14 cellular contexts compared by ENCODE assay signal in genomic region chr19:31528261-31528660, GRCh38.
DNase-seq lines count a peak whose midpoint lies in the region; ATAC-seq and TF ChIP-seq lines count a peak whose summit lies in the region.
"Had no signal": no experiment of that assay in that cellular context is flagged by ENCODE, and none has a peak within 500 bp of the region (broad histone marks: within the 10 kb centered on the region; RNA-seq: fewer than 3 reads in every experiment).

No MANE protein-coding gene starts in this region.

- intact Hi-C loops in esophagus muscularis mucosa (cut with DNase I) = no loop called here

- H3K27ac ChIP-seq in GM23338 (ENCODE audit: low read depth) (no peak overlapping the region), coronary artery (no peak overlapping the region), esophagus muscularis mucosa (replicated peaks in 1 of 4) (no peak overlapping the region)

- no peak for DNase-seq in GM23338 (ENCODE audit: low spot score)
- peak; percentile 9 for DNase-seq in coronary artery (ENCODE audit: low spot score)
- DNase-seq in esophagus muscularis mucosa (ENCODE audit: extremely low spot score) = peak; percentile 64
- DNase-seq in naive thymus-derived CD8-positive, alpha-beta T cell = no peak
- no peak for DNase-seq in GM13977 (ENCODE audit: low spot score)
- no peak for DNase-seq in NCI-H1105 treated with DMSO at 0.1 percent for 48 hours (lab: John Stamatoyannopoulos, UW)
- DNase-seq: C1 segment of cervical spinal cord; Calu3; CD4-positive, alpha-beta memory T cell; COR-L47; DND-41; GOT3; HFFc6 had no signal

- in situ Hi-C loops in GM13977 (cut with MboI; ENCODE audit: low pct_unique_long_range_greater_than_20kb, low sequenced_read_pairs, unreplicated experiment) = no loop called here

- no peaks in the 10 kb centered on the region for H3K27me3 Mint-ChIP-seq in GM23338 (ENCODE audit: insufficient read depth, low read depth, poor library complexity)
- peaks cover 2 to 14% (median 8%) of the 10 kb centered on the region in 5 donors for H3K27me3 Mint-ChIP-seq in naive thymus-derived CD8-positive, alpha-beta T cell

- no peak overlapping the region for H3K4me3 ChIP-seq in GM23338
- H3K4me3 ChIP-seq in coronary artery = no peak overlapping the region
- no peak overlapping the region for H3K4me3 ChIP-seq in esophagus muscularis mucosa
- H3K4me3 ChIP-seq: HAP-1 had no signal

- ATAC-seq in GM23338 = no peak
- ATAC-seq in naive thymus-derived CD8-positive, alpha-beta T cell = no peak

- no peak overlapping the region for H3K27ac Mint-ChIP-seq in GM23338
- no peak overlapping the region for H3K27ac Mint-ChIP-seq in naive thymus-derived CD8-positive, alpha-beta T cell
- H3K27ac Mint-ChIP-seq: CD4-positive, alpha-beta memory T cell; HFFc6 had no signal

- peaks cover 0 to 24% (median 19%) of the 10 kb centered on the region in 4 donors for H3K9me3 ChIP-seq in esophagus muscularis mucosa
- H3K9me3 ChIP-seq: HAP-1 had no signal

- H3K79me2 ChIP-seq in GM23338 (replicated peaks; ENCODE audit: insufficient read depth) = no peaks in the 10 kb centered on the region

- POLR2A ChIA-PET in naive thymus-derived CD8-positive, alpha-beta T cell (lab: Charles Lee) = no interaction called here

- 98% methylated on average over 3 of the region's 3 CpGs for WGBS in esophagus muscularis mucosa

- no peaks in the 10 kb centered on the region for H4K20me1 ChIP-seq in GM23338 (replicated peaks; ENCODE audit: insufficient read depth)

- TF ChIP-seq CTCF in GM23338 (conservative IDR thresholded peaks at IDR 0.05; ENCODE audit: low read depth in 2 of 2) (no peak), coronary artery (IDR thresholded peaks at IDR 0.05) (no peak), esophagus muscularis mucosa (IDR thresholded peaks at IDR 0.05) (no peak), GM13977 (IDR thresholded peaks at IDR 0.05; ENCODE audit: extremely low read depth, insufficient read depth, missing control alignments) (no peak)

- H3K4me1 Mint-ChIP-seq in GM23338 = peaks cover 9% of the 10 kb centered on the region; the same call in 2 of the 3 replicates
- H3K4me1 Mint-ChIP-seq in naive thymus-derived CD8-positive, alpha-beta T cell = no peaks in the 10 kb centered on the region
- H3K4me1 Mint-ChIP-seq: CD4-positive, alpha-beta memory T cell had no signal

- no peak for TF ChIP-seq POLR2A in esophagus muscularis mucosa (IDR thresholded peaks at IDR 0.05; ENCODE audit: low read depth)

- H3K36me3 ChIP-seq in GM23338 (ENCODE audit: insufficient read depth) = no peaks in the 10 kb centered on the region
- H3K36me3 ChIP-seq in esophagus muscularis mucosa = no peaks in the 10 kb centered on the region
- H3K36me3 ChIP-seq: HAP-1 had no signal

- no peak overlapping the region for H3K4me2 ChIP-seq in GM23338

- H3K9me2 ChIP-seq in GM23338 (ENCODE audit: insufficient read depth) = no peaks in the 10 kb centered on the region

- no peaks in the 10 kb centered on the region for H3K27me3 ChIP-seq in GM23338 (ENCODE audit: insufficient read depth)
- no peaks in the 10 kb centered on the region for H3K27me3 ChIP-seq in esophagus muscularis mucosa

- 0 out of 2 replicates have a peak overlapping the region, but pooled peaks have one; percentile 18 for H2AFZ ChIP-seq in GM23338

- no peaks in the 10 kb centered on the region for H3F3A ChIP-seq in GM23338 (replicated peaks; ENCODE audit: low read depth)

- peaks cover 11% of the 10 kb centered on the region for H3K36me3 Mint-ChIP-seq in GM23338 (ENCODE audit: low read depth)
- peaks cover 0 to 14% (median 0%) of the 10 kb centered on the region in 3 donors for H3K36me3 Mint-ChIP-seq in naive thymus-derived CD8-positive, alpha-beta T cell
- H3K36me3 Mint-ChIP-seq: CD4-positive, alpha-beta memory T cell had no signal

- H3K4me1 ChIP-seq in GM23338 (ENCODE audit: insufficient read depth) (no peaks in the 10 kb centered on the region; the same call in 1 of the 2 replicates), esophagus muscularis mucosa (no peaks in the 10 kb centered on the region)
- H3K4me1 ChIP-seq: HAP-1 had no signal

- TF ChIP-seq EP300 in esophagus muscularis mucosa (IDR thresholded peaks at IDR 0.05) = no peak

- no peak overlapping the region for H3K4me3 Mint-ChIP-seq in GM23338
- no peak overlapping the region for H3K4me3 Mint-ChIP-seq in naive thymus-derived CD8-positive, alpha-beta T cell
- H3K4me3 Mint-ChIP-seq: CD4-positive, alpha-beta memory T cell; HFFc6 had no signal

- peaks cover 21% of the 10 kb centered on the region for H3K9me3 Mint-ChIP-seq in GM23338
- H3K9me3 Mint-ChIP-seq in naive thymus-derived CD8-positive, alpha-beta T cell = peaks cover 9 to 31% (median 23%) of the 10 kb centered on the region in 9 donors

TF ChIP-seq in GM23338, 12 proteins besides CTCF, POLR2A, EP300 and RAD21 (continues in another document):
- TF ChIP-seq CREB1 (CRISPR knock-in tag; IDR thresholded peaks at IDR 0.05; ENCODE audit: low read depth) (no peak), EZH2 (IDR thresholded peaks at IDR 0.05; ENCODE audit: low read depth, unreplicated experiment) (no peak), ZNF114 (CRISPR knock-in tag; IDR thresholded peaks at IDR 0.05) (no peak), STAT1 (IDR thresholded peaks at IDR 0.05; ENCODE audit: unreplicated experiment) (no peak), POLR2AphosphoS5 (IDR thresholded peaks at IDR 0.05; ENCODE audit: low read depth) (no peak), ZNF331 (CRISPR knock-in tag; IDR thresholded peaks at IDR 0.05; ENCODE audit: low read depth) (no peak), EZH2phosphoT487 (IDR thresholded peaks at IDR 0.05; ENCODE audit: unreplicated experiment) (no peak), NANOG (IDR thresholded peaks at IDR 0.05; ENCODE audit: borderline replicate concordance) (no peak), JUNB (IDR thresholded peaks at IDR 0.05; ENCODE audit: unreplicated experiment) (no peak), ETS1 (IDR thresholded peaks at IDR 0.05) (no peak)
- TF ChIP-seq, protein P1, sequence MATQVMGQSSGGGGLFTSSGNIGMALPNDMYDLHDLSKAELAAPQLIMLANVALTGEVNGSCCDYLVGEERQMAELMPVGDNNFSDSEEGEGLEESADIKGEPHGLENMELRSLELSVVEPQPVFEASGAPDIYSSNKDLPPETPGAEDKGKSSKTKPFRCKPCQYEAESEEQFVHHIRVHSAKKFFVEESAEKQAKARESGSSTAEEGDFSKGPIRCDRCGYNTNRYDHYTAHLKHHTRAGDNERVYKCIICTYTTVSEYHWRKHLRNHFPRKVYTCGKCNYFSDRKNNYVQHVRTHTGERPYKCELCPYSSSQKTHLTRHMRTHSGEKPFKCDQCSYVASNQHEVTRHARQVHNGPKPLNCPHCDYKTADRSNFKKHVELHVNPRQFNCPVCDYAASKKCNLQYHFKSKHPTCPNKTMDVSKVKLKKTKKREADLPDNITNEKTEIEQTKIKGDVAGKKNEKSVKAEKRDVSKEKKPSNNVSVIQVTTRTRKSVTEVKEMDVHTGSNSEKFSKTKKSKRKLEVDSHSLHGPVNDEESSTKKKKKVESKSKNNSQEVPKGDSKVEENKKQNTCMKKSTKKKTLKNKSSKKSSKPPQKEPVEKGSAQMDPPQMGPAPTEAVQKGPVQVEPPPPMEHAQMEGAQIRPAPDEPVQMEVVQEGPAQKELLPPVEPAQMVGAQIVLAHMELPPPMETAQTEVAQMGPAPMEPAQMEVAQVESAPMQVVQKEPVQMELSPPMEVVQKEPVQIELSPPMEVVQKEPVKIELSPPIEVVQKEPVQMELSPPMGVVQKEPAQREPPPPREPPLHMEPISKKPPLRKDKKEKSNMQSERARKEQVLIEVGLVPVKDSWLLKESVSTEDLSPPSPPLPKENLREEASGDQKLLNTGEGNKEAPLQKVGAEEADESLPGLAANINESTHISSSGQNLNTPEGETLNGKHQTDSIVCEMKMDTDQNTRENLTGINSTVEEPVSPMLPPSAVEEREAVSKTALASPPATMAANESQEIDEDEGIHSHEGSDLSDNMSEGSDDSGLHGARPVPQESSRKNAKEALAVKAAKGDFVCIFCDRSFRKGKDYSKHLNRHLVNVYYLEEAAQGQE (IDR thresholded peaks at IDR 0.05; ENCODE audit: unreplicated experiment) = no peak

Comparison
In these comparisons a context has a peak if more than half of its experiments do, and no peak if none do; other contexts are left out.
1. DNase-seq: peak in coronary artery (single experiment) and esophagus muscularis mucosa (single experiment); none in GM23338 (single experiment), naive thymus-derived CD8-positive, alpha-beta T cell (0 of 10), GM13977 (single experiment) and NCI-H1105 treated with DMSO at 0.1 percent for 48 hours (single experiment).